In the genomic region with DNA sequence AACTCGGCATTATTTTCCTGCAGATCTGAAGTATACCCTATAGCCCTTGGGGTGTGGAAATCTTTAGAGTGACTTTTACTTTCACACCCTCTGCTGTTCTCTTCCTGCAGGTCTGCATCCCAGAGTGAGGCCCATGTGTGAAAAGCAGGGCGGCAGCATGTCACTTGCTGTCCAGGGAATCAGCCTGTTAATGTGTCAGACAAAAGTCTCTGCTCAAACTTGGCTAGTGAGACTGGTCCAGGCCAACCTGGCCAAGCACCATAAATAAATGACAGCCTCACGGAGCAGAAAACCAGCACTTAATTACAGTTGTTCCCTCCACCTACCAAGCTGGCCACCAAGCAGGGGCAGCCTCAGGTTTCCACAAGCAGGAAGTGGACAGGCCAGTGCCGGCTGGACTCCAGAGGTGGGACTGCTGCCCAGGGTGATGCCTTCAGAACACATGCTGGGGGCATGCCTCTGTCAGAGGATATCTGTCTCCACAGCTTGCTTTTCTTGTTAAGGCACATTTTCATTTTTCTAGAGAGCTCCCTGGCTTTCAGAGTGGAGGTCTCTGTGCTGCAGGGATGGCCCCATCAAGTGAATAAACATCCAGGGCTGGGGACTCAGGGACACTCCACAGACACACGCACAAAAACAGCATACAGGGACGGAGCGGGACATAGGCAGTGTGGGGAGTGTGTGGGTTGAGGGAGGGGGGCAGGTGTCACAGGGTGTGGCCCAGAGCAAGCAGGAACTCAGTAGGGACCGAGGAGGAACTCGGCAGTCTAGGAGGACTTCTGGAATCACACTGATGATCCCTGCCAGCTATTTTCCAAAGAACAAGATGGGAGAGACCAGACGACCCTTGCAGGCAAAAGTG, we compare ENCODE assay signal across 24 cellular contexts.
DNase-seq lines count a peak whose midpoint lies in the region; ATAC-seq, FAIRE-seq and TF ChIP-seq lines count a peak whose summit lies in the region.
"Had no signal": no experiment of that assay in that cellular context is flagged by ENCODE, and none has a peak within 500 bp of the region (broad histone marks: within the 10 kb centered on the region; RNA-seq: fewer than 3 reads in every experiment).

No MANE protein-coding gene starts in this region.

- H3K27ac ChIP-seq in endodermal cell (ENCODE audit: low read depth, low read length) = no peak overlapping the region
- H3K27ac ChIP-seq in stomach = no peak overlapping the region
- H3K27ac ChIP-seq: C4-2B, GM23248, Peyer's patch had no signal

- H3K27me3 Mint-ChIP-seq in activated CD8-positive, alpha-beta memory T cell treated with anti-CD3 and anti-CD28 coated beads, Interleukin-2, amount 10 ng/mL, durations not matched to agents 7 days and 5 days = no peaks in the 10 kb centered on the region
- peaks cover 14% of the 10 kb centered on the region for H3K27me3 Mint-ChIP-seq in endodermal cell (ENCODE audit: insufficient read depth)

- intact Hi-C loops in stomach (cut with DNase I; ENCODE audit: low total_unique reads) = no loop called here

- no peaks in the 10 kb centered on the region for H3K36me3 Mint-ChIP-seq in activated CD8-positive, alpha-beta memory T cell treated with anti-CD3 and anti-CD28 coated beads, Interleukin-2, amount 10 ng/mL, durations not matched to agents 7 days and 5 days
- no peaks in the 10 kb centered on the region for H3K36me3 Mint-ChIP-seq in endodermal cell (ENCODE audit: low read depth)

- ATAC-seq in activated CD8-positive, alpha-beta memory T cell treated with anti-CD3 and anti-CD28 coated beads, Interleukin-2, amount 10 ng/mL, durations not matched to agents 7 days and 5 days = no peak
- ATAC-seq in HG03565 (IDR thresholded peaks at IDR 0.05; ENCODE audit: unreplicated experiment) (no peak), SK-N-SH treated with all-trans-retinoic acid at 6 μM for 48 hours (no peak)
- ATAC-seq: HepG2 had no signal

- no peaks in the 10 kb centered on the region for H3K9me3 ChIP-seq in endodermal cell (ENCODE audit: control insufficient read depth, low read length)
- H3K9me3 ChIP-seq in stomach = peaks cover 0 to 9% (median 7%) of the 10 kb centered on the region in 4 donors
- H3K9me3 ChIP-seq: Peyer's patch, SK-N-SH had no signal

- no peak overlapping the region for H3K27ac Mint-ChIP-seq in activated CD8-positive, alpha-beta memory T cell treated with anti-CD3 and anti-CD28 coated beads, Interleukin-2, amount 10 ng/mL, durations not matched to agents 7 days and 5 days
- no peak overlapping the region for H3K27ac Mint-ChIP-seq in endodermal cell

- H3K9me3 Mint-ChIP-seq in activated CD8-positive, alpha-beta memory T cell treated with anti-CD3 and anti-CD28 coated beads, Interleukin-2, amount 10 ng/mL, durations not matched to agents 7 days and 5 days (ENCODE audit: low read depth) = peaks cover 14% of the 10 kb centered on the region
- H3K9me3 Mint-ChIP-seq in endodermal cell = no peaks in the 10 kb centered on the region

- H3K4me1 ChIP-seq in endodermal cell (ENCODE audit: control insufficient read depth, insufficient read depth, low read length) = no peaks in the 10 kb centered on the region
- no peaks in the 10 kb centered on the region for H3K4me1 ChIP-seq in stomach
- H3K4me1 ChIP-seq: Peyer's patch had no signal

- H3K4me3 Mint-ChIP-seq in activated CD8-positive, alpha-beta memory T cell treated with anti-CD3 and anti-CD28 coated beads, Interleukin-2, amount 10 ng/mL, durations not matched to agents 7 days and 5 days = no peak overlapping the region
- no peak overlapping the region for H3K4me3 Mint-ChIP-seq in endodermal cell

- no peak for TF ChIP-seq POLR2A in stomach (IDR thresholded peaks at IDR 0.05)

- no peak for FAIRE-seq in HTR-8/SVneo (lab: Jason Lieb, UNC)
- FAIRE-seq: D721Med, GM12892, HepG2 had no signal

- no peak for TF ChIP-seq CTCF in endodermal cell (conservative IDR thresholded peaks at IDR 0.05)
- TF ChIP-seq CTCF in stomach (IDR thresholded peaks at IDR 0.05) = no peak

- H3K9ac ChIP-seq in endodermal cell (ENCODE audit: extremely low read depth, low read length, poor library complexity, severe bottlenecking) = no peak overlapping the region
- H3K9ac ChIP-seq: GM23248, SK-N-SH had no signal

- H3K4me1 Mint-ChIP-seq in activated CD8-positive, alpha-beta memory T cell treated with anti-CD3 and anti-CD28 coated beads, Interleukin-2, amount 10 ng/mL, durations not matched to agents 7 days and 5 days = no peaks in the 10 kb centered on the region
- peaks cover 18% of the 10 kb centered on the region for H3K4me1 Mint-ChIP-seq in endodermal cell

- H3K4me3 ChIP-seq in endodermal cell (ENCODE audit: low read length) = no peak overlapping the region
- no peak overlapping the region for H3K4me3 ChIP-seq in stomach
- H3K4me3 ChIP-seq: GM23248, Peyer's patch had no signal

- peak; percentile 23 for DNase-seq in activated CD8-positive, alpha-beta memory T cell treated with anti-CD3 and anti-CD28 coated beads, Interleukin-2, amount 10 ng/mL, durations not matched to agents 7 days and 5 days
- DNase-seq in endodermal cell = peak; percentile 35
- DNase-seq in mesenteric fat pad (ENCODE audit: low spot score) = peak; percentile 71
- DNase-seq in stomach = peak; percentile 16
- DNase-seq in HTR-8/SVneo (ENCODE audit: insufficient read length, low spot score) = no peak
- DNase-seq: ACHN; AML-193; GM23248; HCEC 1CT; KBM-7; NCI-H1694 treated with DMSO at 0.1 percent for 48 hours; NCI-H2107; NCI-H510A; NCI-H748 treated with DMSO at 0.1 percent for 48 hours; NK-92 treated with Interleukin-12 subunit alpha and Interleukin-12 subunit beta, amount 100 ng/mL, for 24 hours; Peyer's patch; SHP77; SK-N-SH had no signal

- H3K36me3 ChIP-seq in endodermal cell (ENCODE audit: control insufficient read depth, insufficient read depth, low read length) (no peaks in the 10 kb centered on the region), stomach (no peaks in the 10 kb centered on the region)
- H3K36me3 ChIP-seq: Peyer's patch had no signal

- WGBS in endodermal cell (ENCODE audit: insufficient coverage in 1 of 2, insufficient read length in 1 of 2), 2 experiments = 86 to 89% methylated on average over 8 to 10 of the region's 10 CpGs
- 66 to 79% (median 74%) methylated on average over 10 of the region's 10 CpGs for WGBS in stomach, 5 donors

- no peak for TF ChIP-seq EP300 in stomach (IDR thresholded peaks at IDR 0.05)

- CTCF ChIA-PET in activated CD8-positive, alpha-beta memory T cell treated with anti-CD3 and anti-CD28 coated beads, Interleukin-2, amount 10 ng/mL, durations not matched to agents 7 days and 5 days (lab: Charles Lee) = no interaction called here

- no peaks in the 10 kb centered on the region for H3K27me3 ChIP-seq in endodermal cell (ENCODE audit: control insufficient read depth, insufficient read depth, low read length, poor library complexity, severe bottlenecking)
- peaks cover 0 to 4% (median 0%) of the 10 kb centered on the region in 3 donors for H3K27me3 ChIP-seq in stomach
- H3K27me3 ChIP-seq: Peyer's patch had no signal

TF ChIP-seq in SK-N-SH treated with all-trans-retinoic acid at 6 μM for 48 hours, 23 proteins besides CTCF, POLR2A, EP300 and RAD21:
- TF ChIP-seq ZNF565 (CRISPR knock-in tag; conservative IDR thresholded peaks at IDR 0.05; ENCODE audit: low read depth) = no peak
- no peak for TF ChIP-seq ZNF8 (CRISPR knock-in tag; IDR thresholded peaks at IDR 0.05)
